ENCODE assay signal across 31 cellular contexts in the genomic region with DNA sequence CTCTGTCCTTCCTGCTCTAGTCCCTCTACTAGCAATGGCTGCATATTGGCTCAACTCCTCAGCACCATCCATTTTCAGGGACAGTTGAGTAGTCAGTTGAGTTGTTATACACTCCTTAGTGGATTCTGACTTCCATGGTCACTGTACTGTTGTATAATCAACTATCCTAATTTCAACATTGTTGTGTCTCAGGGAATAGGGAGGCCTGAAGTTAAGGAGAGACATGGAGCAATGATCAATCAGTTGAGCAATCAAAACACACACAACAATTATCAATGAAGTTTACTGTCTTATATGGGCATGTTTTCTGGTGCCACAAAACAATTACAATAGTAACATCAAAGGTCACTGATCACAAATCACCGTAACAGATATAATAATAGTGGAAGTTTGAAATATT.
"Had no signal": no experiment of that assay in that cellular context is flagged by ENCODE, and none has a peak within 500 bp of the region (broad histone marks: within the 10 kb centered on the region; RNA-seq: fewer than 3 reads in every experiment).

No MANE protein-coding gene starts in this region.

- H3K27me3 ChIP-seq: ascending aorta, cardiac muscle cell had no signal

- H3K36me3 ChIP-seq: ascending aorta, cardiac muscle cell, WERI-Rb-1 had no signal

- DNase-seq: activated CD4-positive, alpha-beta memory T cell treated with anti-CD3 and anti-CD28 coated beads, Interleukin-2, amount 10 ng/mL, durations not matched to agents 7 days and 5 days; activated CD4-positive, alpha-beta T cell treated with anti-CD3 and anti-CD28 coated beads for 1 hour; activated CD4-positive, alpha-beta T cell treated with anti-CD3 and anti-CD28 coated beads for 36 hours; activated CD4-positive, alpha-beta T cell treated with anti-CD3 and anti-CD28 coated beads for 48 hours; activated CD4-positive, alpha-beta T cell treated with anti-CD3 and anti-CD28 coated beads, Interleukin-2, amount 10 ng/mL, durations not matched to agents 7 days and 5 days; activated CD4-positive, alpha-beta T cell treated with anti-CD3 and anti-CD28 coated beads, Interleukin-2, amount 50 U/mL, for 48 hours; activated CD4-positive, CD25-positive, alpha-beta regulatory T cell; activated CD8-positive, alpha-beta memory T cell treated with anti-CD3 and anti-CD28 coated beads for 24 hours; activated CD8-positive, alpha-beta memory T cell treated with anti-CD3 and anti-CD28 coated beads, Interleukin-2, amount 10 ng/mL, durations not matched to agents 7 days and 5 days; activated CD8-positive, alpha-beta memory T cell treated with anti-CD3 and anti-CD28 coated beads, Interleukin-2, amount 50 U/mL, for 48 hours; activated CD8-positive, alpha-beta T cell treated with anti-CD3 and anti-CD28 coated beads, Interleukin-2, amount 10 ng/mL, durations not matched to agents 7 days and 5 days; activated effector memory CD4-positive, alpha-beta T cell treated with Interleukin-2 at 50 U/mL for 16 hours; activated gamma-delta T cell; activated naive CD4-positive, alpha-beta T cell treated with anti-CD3 and anti-CD28 coated beads, Interleukin-2, amount 10 ng/mL, durations not matched to agents 7 days and 5 days; activated naive CD4-positive, alpha-beta T cell treated with Interleukin-2 at 50 U/mL for 16 hours; activated naive CD8-positive, alpha-beta T cell treated with anti-CD3 and anti-CD28 coated beads, Interleukin-2, amount 10 ng/mL, durations not matched to agents 7 days and 5 days; activated naive CD8-positive, alpha-beta T cell treated with anti-CD3 and anti-CD28 coated beads, Interleukin-2, amount 50 U/mL, for 24 hours; activated T-cell treated with anti-CD3 and anti-CD28 coated beads, Interleukin-2, amount 50 U/mL, for 24 hours; activated T-cell treated with anti-CD3 and anti-CD28 coated beads, Interleukin-2, amount 50 U/mL, for 48 hours; amygdala; anterior cingulate cortex; caudate nucleus; cerebellar nuclear complex; T-helper 1 cell; T-helper 2 cell; T-helper 9 cell; WERI-Rb-1 had no signal

- H3K4me3 ChIP-seq: ascending aorta, cardiac muscle cell had no signal

- H3K4me1 ChIP-seq: ascending aorta had no signal

- H3K27ac ChIP-seq: ascending aorta, cardiac muscle cell, WERI-Rb-1 had no signal

- ATAC-seq: activated CD4-positive, alpha-beta T cell treated with anti-CD3 and anti-CD28 coated beads for 36 hours; activated CD4-positive, CD25-positive, alpha-beta regulatory T cell treated with anti-CD3 and anti-CD28 coated beads, Interleukin-2, amount 50 U/mL, for 24 hours; activated CD8-positive, alpha-beta memory T cell treated with anti-CD3 and anti-CD28 coated beads, Interleukin-2, amount 10 ng/mL, durations not matched to agents 7 days and 5 days; activated CD8-positive, alpha-beta T cell treated with anti-CD3 and anti-CD28 coated beads, Interleukin-2, amount 10 ng/mL, durations not matched to agents 7 days and 5 days; activated naive CD8-positive, alpha-beta T cell treated with anti-CD3 and anti-CD28 coated beads, Interleukin-2, amount 50 U/mL, for 24 hours; WTC11 had no signal
